25 cellular contexts compared by ENCODE assay signal in genomic region chr9:19074836-19075235, GRCh38. TPM values are rescaled to one million over a fixed set of nuclear protein-coding genes. Genes with fewer than 3 reads are reported as not detected.
DNase-seq lines count a peak whose midpoint lies in the region; ATAC-seq and TF ChIP-seq lines count a peak whose summit lies in the region.
"Had no signal": no experiment of that assay in that cellular context is flagged by ENCODE, and none has a peak within 500 bp of the region (broad histone marks: within the 10 kb centered on the region; RNA-seq: fewer than 3 reads in every experiment).

No MANE protein-coding gene starts in this region.

- peak overlapping the region; percentile 59 for H3K27ac ChIP-seq in PC-9
- H3K27ac ChIP-seq: psoas muscle, SK-N-MC, skin epidermis had no signal

- CTCF ChIA-PET in PC-9 (lab: Charles Lee) = interaction anchor here (0.5 kb wide), 1 partner anchor 99 kb away, joined by 3 read pairs; no protein-coding TSS in a partner anchor

- BruUV-seq in PC-9 (replicated peaks; lab: Mats Ljungman, UMichigan) = no TSS peak

- TF ChIP-seq CTCF in PC-9 (conservative IDR thresholded peaks at IDR 0.05) = no peak
- TF ChIP-seq CTCF in choroid plexus epithelial cell (conservative IDR thresholded peaks at IDR 0.05; ENCODE audit: low read depth, low read length) = no peak

- H3K9me3 ChIP-seq in PC-9 (ENCODE audit: insufficient read depth, low read depth) = no peaks in the 10 kb centered on the region
- H3K9me3 ChIP-seq: psoas muscle had no signal

- peaks cover 7% of the 10 kb centered on the region; the same call in 1 of the 2 replicates for H3K36me3 ChIP-seq in PC-9 (ENCODE audit: low read depth)

- no peaks in the 10 kb centered on the region for H4K20me1 ChIP-seq in PC-9 (ENCODE audit: insufficient read depth)

- H3K4me3 ChIP-seq in PC-9 = no peak overlapping the region
- H3K4me3 ChIP-seq in choroid plexus epithelial cell (ENCODE audit: low read depth, low read length) = no peak overlapping the region
- H3K4me3 ChIP-seq: lung, psoas muscle, SK-N-MC, skin epidermis had no signal

- intact Hi-C loops in PC-9 (cut with micrococcal nuclease; ENCODE audit: unreplicated experiment) = no loop called here

- H3K4me2 ChIP-seq in PC-9 = peak overlapping the region; percentile 61

- ATAC-seq in HG03442 (IDR thresholded peaks at IDR 0.05; ENCODE audit: unreplicated experiment) = no peak
- no peak for ATAC-seq in GM19023 (IDR thresholded peaks at IDR 0.05; ENCODE audit: unreplicated experiment)
- ATAC-seq: stimulated activated effector memory CD8-positive, alpha-beta T cell treated with anti-CD3 and anti-CD28 coated beads, Interleukin-12 subunit alpha, Interleukin-12 subunit beta, amount 100 ng/mL, for 72 hours had no signal

- H3K27me3 ChIP-seq in PC-9 (ENCODE audit: insufficient read depth, low read depth) = no peaks in the 10 kb centered on the region

- H3F3A ChIP-seq in PC-9 (ENCODE audit: insufficient read depth, low read depth) = peaks cover 26% of the 10 kb centered on the region

- POLR2A ChIA-PET in PC-9 (lab: Charles Lee; ENCODE audit: unreplicated experiment) = no interaction called here

- H3K4me1 ChIP-seq in PC-9 (replicated peaks; ENCODE audit: insufficient read depth) = peaks cover 18% of the 10 kb centered on the region
- H3K4me1 ChIP-seq: psoas muscle had no signal

- DNase-seq in ELR (ENCODE audit: low read depth) = peak; percentile 64
- peak in 1 of 2 experiments; percentile 79 for DNase-seq in PC-9
- peak; percentile 13 for DNase-seq in choroid plexus epithelial cell (ENCODE audit: low read depth)
- peak; percentile 52 for DNase-seq in kidney tubule cell (ENCODE audit: low spot score)
- no peak for DNase-seq in NCI-H69 (lab: John Stamatoyannopoulos, UW)
- DNase-seq: activated effector memory CD4-positive, alpha-beta T cell treated with Interleukin-2 at 50 U/mL for 16 hours; CD4-positive, CD25-positive, alpha-beta regulatory T cell; cortex of kidney; foreskin fibroblast; GDM1; H7; immature natural killer cell; KBM-7; NCI-H187; NK-92 treated with Interleukin-12 subunit alpha and Interleukin-12 subunit beta, amount 100 ng/mL, for 24 hours; psoas muscle; stimulated activated CD4-positive, alpha-beta T cell treated with anti-CD3 and anti-CD28 coated beads, Interleukin-1b, Interleukin-23, amount 100 ng/mL, for 48 hours had no signal

- no peak overlapping the region for H2AFZ ChIP-seq in PC-9

- no peaks in the 10 kb centered on the region for H3K79me2 ChIP-seq in PC-9 (ENCODE audit: low read depth)

- H3K9me2 ChIP-seq in PC-9 (ENCODE audit: insufficient read depth) = no peaks in the 10 kb centered on the region

RNA-seq across cellular contexts. Expression of gene RRAGA, which starts 25.6 kb away (rescaled TPM):
- 25.2 and 30.1 TPM in 2 replicates for total RNA-seq in PC-9 (2021)

RNA-seq across cellular contexts. Expression of gene HAUS6, which starts 27.9 kb away (rescaled TPM):
- 13.3 and 19.1 TPM in 2 replicates for total RNA-seq in PC-9 (2021)

RNA-seq across cellular contexts. Expression of gene SAXO1, which starts 41.8 kb away (rescaled TPM):
- total RNA-seq in PC-9 (2021) = not detected in 2 replicates
- total RNA-seq: epithelial cell of proximal tubule; T-helper 2 cell treated with Interferon-gamma antibody and Interleukin-4, amounts not matched to agents 100 ng/mL and 5 ng/mL, for 36 hours had no signal

RNA-seq across cellular contexts. Expression of gene PLIN2, which starts 52.5 kb away (rescaled TPM):
- 2.2 and 2.7 TPM in 2 replicates for total RNA-seq in PC-9 (2021)
